16 cellular contexts compared by ENCODE assay signal in the genomic region with DNA sequence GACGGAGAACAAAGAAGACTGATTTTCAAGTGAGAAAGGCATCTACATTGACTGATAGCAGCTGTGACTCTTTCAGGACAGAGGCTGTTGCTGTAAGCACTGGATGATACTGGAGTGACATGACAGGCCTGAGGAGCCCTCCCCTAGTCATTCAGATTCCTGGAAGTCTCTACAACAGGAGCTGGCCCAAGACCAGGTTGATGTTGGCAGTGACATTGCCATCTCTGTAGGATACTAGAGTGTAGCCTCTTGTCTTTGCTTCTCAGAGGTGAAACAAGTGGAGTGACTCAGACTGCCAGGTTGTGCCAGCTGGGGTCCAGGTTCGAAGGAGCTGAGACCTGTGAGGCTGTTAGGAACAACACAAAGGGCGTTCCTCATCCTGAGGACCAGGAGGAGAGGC. TPM values are rescaled to one million over a fixed set of nuclear protein-coding genes. Genes with fewer than 3 reads are reported as not detected.
DNase-seq lines count a peak whose midpoint lies in the region; ATAC-seq and TF ChIP-seq lines count a peak whose summit lies in the region.
"Had no signal": no experiment of that assay in that cellular context is flagged by ENCODE, and none has a peak within 500 bp of the region (broad histone marks: within the 10 kb centered on the region; RNA-seq: fewer than 3 reads in every experiment).

No MANE protein-coding gene starts in this region.

- intact Hi-C loops in thyroid gland (cut with DNase I): no loop called here

- no peak overlapping the region for H3K4me3 ChIP-seq in thyroid gland (replicated peaks in 1 of 3)
- no peak overlapping the region for H3K4me3 ChIP-seq in HAP-1
- H3K4me3 ChIP-seq: A549, GM23338 had no signal

- WGBS in thyroid gland, 2 donors: 70% methylated on average over 3 of the region's 3 CpGs

- ATAC-seq in left lobe of liver: no peak
- ATAC-seq: A549, GM23338, HCT116 had no signal

- H3K27me3 ChIP-seq in thyroid gland (no peaks in the 10 kb centered on the region), HAP-1 (ENCODE audit: low read depth) (no peaks in the 10 kb centered on the region)

- H3K36me3 ChIP-seq in thyroid gland (no peaks in the 10 kb centered on the region), HAP-1 (replicated peaks) (no peaks in the 10 kb centered on the region)

- H3K9me3 ChIP-seq in thyroid gland (no peaks in the 10 kb centered on the region), HAP-1 (no peaks in the 10 kb centered on the region)
- H3K9me3 ChIP-seq: A549 had no signal

- H3K27ac ChIP-seq in thyroid gland: no peak overlapping the region
- H3K27ac ChIP-seq: 22Rv1, A549, C4-2B had no signal

- no peak for TF ChIP-seq POLR2A in thyroid gland (IDR thresholded peaks at IDR 0.05)

- in situ Hi-C loops in HAP-1 (cut with MboI; ENCODE audit: low sequenced_read_pairs): no loop called here

- TF ChIP-seq CTCF in GM10248 (IDR thresholded peaks at IDR 0.05; ENCODE audit: control extremely low read depth, extremely low read depth, low read depth, missing control alignments) (no peak), thyroid gland (IDR thresholded peaks at IDR 0.05) (no peak)

- CTCF ChIA-PET in GM10248 (lab: Yijun Ruan, JAX): no interaction called here

- peak; percentile 23 for DNase-seq in NCI-H2196 (lab: John Stamatoyannopoulos, UW; ENCODE audit: unreplicated experiment)
- no peak for DNase-seq in NCI-H2196 treated with DMSO at 0.1 percent for 48 hours (lab: John Stamatoyannopoulos, UW; ENCODE audit: unreplicated experiment)
- peak; percentile 7 for DNase-seq in GM10248 (ENCODE audit: extremely low spot score)
- peak; percentile 24 for DNase-seq in left lobe of liver (ENCODE audit: low spot score)
- peak; percentile 16 to 17 for DNase-seq in thyroid gland
- no peak for DNase-seq in HAP-1 (ENCODE audit: low spot score in 2 of 2)
- no peak for DNase-seq in OCI-M2 (lab: John Stamatoyannopoulos, UW; ENCODE audit: unreplicated experiment)
- DNase-seq: AML-193; CD4-positive, alpha-beta T cell; HFFc6 had no signal

- H3K4me1 ChIP-seq in thyroid gland (no peaks in the 10 kb centered on the region), HAP-1 (no peaks in the 10 kb centered on the region)
- H3K4me1 ChIP-seq: A549, Caco-2 had no signal

- POLR2A ChIA-PET in GM10248 (lab: Yijun Ruan, JAX): no interaction called here

RNA-seq across cellular contexts. Expression of gene SH3RF3, which starts 44.7 kb away (rescaled TPM):
- total RNA-seq in left lobe of liver: 1.1 TPM
- total RNA-seq in thyroid gland: 1 to 10 TPM; 2.1 to 7.4 (median 2.8) TPM

Comparison
In these comparisons a context has a peak if more than half of its experiments do, and no peak if none do; other contexts are left out.
1. DNase-seq: peak in NCI-H2196 (single experiment), GM10248 (single experiment), left lobe of liver (single experiment) and thyroid gland (2 of 2); none in NCI-H2196 treated with DMSO at 0.1 percent for 48 hours (single experiment), HAP-1 (0 of 2) and OCI-M2 (single experiment).